In the genomic region with DNA sequence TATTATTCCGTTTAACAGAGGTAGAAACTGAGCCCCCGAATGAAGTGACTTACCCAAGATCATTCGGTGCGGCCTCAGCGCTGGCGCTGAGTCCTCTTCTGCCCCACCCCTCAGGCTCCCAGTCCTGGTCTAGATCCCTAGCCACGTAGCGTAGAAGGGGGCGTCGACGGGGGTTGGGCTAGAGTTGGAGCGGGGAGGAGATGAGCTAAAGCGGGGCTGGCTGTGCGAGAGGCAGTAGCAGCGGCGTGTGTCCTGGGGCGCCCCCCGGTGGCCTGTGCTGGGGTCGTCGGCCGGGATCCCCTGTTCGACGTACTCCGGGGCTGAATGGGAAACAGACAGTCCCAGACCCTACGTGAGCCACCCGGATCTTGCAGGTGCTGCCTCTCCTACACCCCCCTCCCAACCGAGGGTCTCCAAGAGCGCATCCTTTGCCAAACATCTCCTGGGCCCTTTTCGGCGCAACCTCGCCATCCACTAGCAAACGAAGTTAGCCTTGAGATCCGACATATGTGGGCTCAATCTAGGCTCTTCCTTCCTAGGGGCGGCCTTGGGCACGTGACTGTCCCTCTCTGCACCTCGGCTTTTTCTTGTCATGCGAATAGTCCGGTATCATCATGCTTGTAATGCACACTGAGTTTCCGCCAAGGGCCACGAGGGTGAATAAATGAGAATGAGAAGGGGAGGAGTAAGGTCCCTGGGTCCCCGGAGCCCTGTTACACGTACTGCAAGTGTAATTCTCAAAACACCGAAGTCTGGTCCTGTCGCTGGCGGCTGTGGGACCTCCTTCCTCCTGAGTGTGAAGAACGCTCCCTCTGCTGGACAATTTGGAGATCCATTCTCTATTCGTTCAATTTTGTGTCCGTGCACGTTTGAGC, we compare ENCODE assay signal across 1 cellular context.
TF ChIP-seq lines count a peak whose summit lies in the region.

No MANE protein-coding gene starts in this region.

TF ChIP-seq in HEK293, 187 proteins besides CTCF, POLR2A, EP300 and RAD21 (continued from another document and continues in another):
- TF ChIP-seq ZNF423 (tag by site-specific recombination; IDR thresholded peaks at IDR 0.05) (no peak), ZXDB (tag by site-specific recombination; IDR thresholded peaks at IDR 0.05) (peak; percentile 30; the same call in 1 of the 2 replicates), ZNF544 (tag by site-specific recombination; IDR thresholded peaks at IDR 0.05) (no peak), ZNF561 (tag by site-specific recombination; IDR thresholded peaks at IDR 0.05; ENCODE audit: borderline replicate concordance) (0 out of 2 replicates have a peak, but pooled peaks have one; percentile 65), ZNF114 (tag by site-specific recombination; IDR thresholded peaks at IDR 0.05) (no peak), KLF1 (tag by site-specific recombination; IDR thresholded peaks at IDR 0.05) (peak; percentile 29; the same call in 1 of the 2 replicates), ZNF16 (tag by site-specific recombination; IDR thresholded peaks at IDR 0.05; ENCODE audit: low read depth) (no peak), ZNF473 (tag by site-specific recombination; IDR thresholded peaks at IDR 0.05) (no peak), ZNF211 (tag by site-specific recombination; IDR thresholded peaks at IDR 0.05; ENCODE audit: low read depth) (no peak), SP7 (tag by site-specific recombination; IDR thresholded peaks at IDR 0.05) (peak; percentile 65), ZNF670 (tag by site-specific recombination; IDR thresholded peaks at IDR 0.05; ENCODE audit: low read depth) (no peak), KLF16 (tag by site-specific recombination; IDR thresholded peaks at IDR 0.05) (peak; percentile 79), ZNF837 (tag by site-specific recombination; IDR thresholded peaks at IDR 0.05) (no peak), SALL2 (tag by site-specific recombination; IDR thresholded peaks at IDR 0.05; ENCODE audit: borderline replicate concordance) (no peak)
- TF ChIP-seq, protein P1, sequence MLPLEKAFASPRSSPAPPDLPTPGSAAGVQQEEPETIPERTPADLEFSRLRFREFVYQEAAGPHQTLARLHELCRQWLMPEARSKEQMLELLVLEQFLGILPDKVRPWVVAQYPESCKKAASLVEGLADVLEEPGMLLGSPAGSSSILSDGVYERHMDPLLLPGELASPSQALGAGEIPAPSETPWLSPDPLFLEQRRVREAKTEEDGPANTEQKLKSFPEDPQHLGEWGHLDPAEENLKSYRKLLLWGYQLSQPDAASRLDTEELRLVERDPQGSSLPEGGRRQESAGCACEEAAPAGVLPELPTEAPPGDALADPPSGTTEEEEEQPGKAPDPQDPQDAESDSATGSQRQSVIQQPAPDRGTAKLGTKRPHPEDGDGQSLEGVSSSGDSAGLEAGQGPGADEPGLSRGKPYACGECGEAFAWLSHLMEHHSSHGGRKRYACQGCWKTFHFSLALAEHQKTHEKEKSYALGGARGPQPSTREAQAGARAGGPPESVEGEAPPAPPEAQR (tag by site-specific recombination; IDR thresholded peaks at IDR 0.05) = no peak
- TF ChIP-seq, protein P2, sequence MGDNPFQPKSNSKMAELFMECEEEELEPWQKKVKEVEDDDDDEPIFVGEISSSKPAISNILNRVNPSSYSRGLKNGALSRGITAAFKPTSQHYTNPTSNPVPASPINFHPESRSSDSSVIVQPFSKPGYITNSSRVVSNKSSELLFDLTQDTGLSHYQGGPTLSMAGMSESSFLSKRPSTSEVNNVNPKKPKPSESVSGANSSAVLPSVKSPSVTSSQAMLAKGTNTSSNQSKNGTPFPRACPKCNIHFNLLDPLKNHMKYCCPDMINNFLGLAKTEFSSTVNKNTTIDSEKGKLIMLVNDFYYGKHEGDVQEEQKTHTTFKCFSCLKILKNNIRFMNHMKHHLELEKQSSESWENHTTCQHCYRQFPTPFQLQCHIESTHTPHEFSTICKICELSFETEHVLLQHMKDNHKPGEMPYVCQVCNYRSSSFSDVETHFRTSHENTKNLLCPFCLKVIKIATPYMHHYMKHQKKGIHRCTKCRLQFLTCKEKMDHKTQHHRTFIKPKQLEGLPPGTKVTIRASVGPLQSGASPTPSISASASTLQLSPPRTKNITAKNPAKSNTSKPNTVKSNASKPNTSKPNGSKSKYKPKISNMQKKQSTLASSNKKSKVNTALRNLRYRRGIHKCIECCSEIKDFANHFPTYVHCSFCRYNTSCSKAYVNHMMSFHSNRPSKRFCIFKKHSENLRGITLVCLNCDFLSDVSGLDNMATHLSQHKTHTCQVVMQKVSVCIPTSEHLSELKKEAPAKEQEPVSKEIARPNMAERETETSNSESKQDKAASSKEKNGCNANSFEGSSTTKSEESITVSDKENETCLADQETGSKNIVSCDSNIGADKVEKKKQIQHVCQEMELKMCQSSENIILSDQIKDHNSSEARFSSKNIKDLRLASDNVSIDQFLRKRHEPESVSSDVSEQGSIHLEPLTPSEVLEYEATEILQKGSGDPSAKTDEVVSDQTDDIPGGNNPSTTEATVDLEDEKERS (tag by site-specific recombination; IDR thresholded peaks at IDR 0.05) = 0 out of 2 replicates have a peak, but pooled peaks have one; percentile 8
- TF ChIP-seq, protein P3, sequence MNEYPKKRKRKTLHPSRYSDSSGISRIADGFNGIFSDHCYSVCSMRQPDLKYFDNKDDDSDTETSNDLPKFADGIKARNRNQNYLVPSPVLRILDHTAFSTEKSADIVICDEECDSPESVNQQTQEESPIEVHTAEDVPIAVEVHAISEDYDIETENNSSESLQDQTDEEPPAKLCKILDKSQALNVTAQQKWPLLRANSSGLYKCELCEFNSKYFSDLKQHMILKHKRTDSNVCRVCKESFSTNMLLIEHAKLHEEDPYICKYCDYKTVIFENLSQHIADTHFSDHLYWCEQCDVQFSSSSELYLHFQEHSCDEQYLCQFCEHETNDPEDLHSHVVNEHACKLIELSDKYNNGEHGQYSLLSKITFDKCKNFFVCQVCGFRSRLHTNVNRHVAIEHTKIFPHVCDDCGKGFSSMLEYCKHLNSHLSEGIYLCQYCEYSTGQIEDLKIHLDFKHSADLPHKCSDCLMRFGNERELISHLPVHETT (tag by site-specific recombination; IDR thresholded peaks at IDR 0.05) = peak; percentile 42; the same call in 1 of the 2 replicates
- TF ChIP-seq, protein P4, sequence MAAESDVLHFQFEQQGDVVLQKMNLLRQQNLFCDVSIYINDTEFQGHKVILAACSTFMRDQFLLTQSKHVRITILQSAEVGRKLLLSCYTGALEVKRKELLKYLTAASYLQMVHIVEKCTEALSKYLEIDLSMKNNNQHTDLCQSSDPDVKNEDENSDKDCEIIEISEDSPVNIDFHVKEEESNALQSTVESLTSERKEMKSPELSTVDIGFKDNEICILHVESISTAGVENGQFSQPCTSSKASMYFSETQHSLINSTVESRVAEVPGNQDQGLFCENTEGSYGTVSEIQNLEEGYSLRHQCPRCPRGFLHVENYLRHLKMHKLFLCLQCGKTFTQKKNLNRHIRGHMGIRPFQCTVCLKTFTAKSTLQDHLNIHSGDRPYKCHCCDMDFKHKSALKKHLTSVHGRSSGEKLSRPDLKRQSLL (tag by site-specific recombination; IDR thresholded peaks at IDR 0.05) = peak; percentile 70; the same call in 1 of the 2 replicates
- TF ChIP-seq, protein P5, sequence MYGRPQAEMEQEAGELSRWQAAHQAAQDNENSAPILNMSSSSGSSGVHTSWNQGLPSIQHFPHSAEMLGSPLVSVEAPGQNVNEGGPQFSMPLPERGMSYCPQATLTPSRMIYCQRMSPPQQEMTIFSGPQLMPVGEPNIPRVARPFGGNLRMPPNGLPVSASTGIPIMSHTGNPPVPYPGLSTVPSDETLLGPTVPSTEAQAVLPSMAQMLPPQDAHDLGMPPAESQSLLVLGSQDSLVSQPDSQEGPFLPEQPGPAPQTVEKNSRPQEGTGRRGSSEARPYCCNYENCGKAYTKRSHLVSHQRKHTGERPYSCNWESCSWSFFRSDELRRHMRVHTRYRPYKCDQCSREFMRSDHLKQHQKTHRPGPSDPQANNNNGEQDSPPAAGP (tag by site-specific recombination; IDR thresholded peaks at IDR 0.05) = 0 out of 2 replicates have a peak, but pooled peaks have one; percentile 58
- TF ChIP-seq, protein P6, sequence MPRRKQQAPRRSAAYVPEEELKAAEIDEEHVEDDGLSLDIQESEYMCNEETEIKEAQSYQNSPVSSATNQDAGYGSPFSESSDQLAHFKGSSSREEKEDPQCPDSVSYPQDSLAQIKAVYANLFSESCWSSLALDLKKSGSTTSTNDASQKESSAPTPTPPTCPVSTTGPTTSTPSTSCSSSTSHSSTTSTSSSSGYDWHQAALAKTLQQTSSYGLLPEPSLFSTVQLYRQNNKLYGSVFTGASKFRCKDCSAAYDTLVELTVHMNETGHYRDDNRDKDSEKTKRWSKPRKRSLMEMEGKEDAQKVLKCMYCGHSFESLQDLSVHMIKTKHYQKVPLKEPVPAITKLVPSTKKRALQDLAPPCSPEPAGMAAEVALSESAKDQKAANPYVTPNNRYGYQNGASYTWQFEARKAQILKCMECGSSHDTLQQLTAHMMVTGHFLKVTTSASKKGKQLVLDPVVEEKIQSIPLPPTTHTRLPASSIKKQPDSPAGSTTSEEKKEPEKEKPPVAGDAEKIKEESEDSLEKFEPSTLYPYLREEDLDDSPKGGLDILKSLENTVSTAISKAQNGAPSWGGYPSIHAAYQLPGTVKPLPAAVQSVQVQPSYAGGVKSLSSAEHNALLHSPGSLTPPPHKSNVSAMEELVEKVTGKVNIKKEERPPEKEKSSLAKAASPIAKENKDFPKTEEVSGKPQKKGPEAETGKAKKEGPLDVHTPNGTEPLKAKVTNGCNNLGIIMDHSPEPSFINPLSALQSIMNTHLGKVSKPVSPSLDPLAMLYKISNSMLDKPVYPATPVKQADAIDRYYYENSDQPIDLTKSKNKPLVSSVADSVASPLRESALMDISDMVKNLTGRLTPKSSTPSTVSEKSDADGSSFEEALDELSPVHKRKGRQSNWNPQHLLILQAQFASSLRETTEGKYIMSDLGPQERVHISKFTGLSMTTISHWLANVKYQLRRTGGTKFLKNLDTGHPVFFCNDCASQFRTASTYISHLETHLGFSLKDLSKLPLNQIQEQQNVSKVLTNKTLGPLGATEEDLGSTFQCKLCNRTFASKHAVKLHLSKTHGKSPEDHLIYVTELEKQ (tag by site-specific recombination; IDR thresholded peaks at IDR 0.05; ENCODE audit: borderline replicate concordance) = no peak
- TF ChIP-seq, protein P7, sequence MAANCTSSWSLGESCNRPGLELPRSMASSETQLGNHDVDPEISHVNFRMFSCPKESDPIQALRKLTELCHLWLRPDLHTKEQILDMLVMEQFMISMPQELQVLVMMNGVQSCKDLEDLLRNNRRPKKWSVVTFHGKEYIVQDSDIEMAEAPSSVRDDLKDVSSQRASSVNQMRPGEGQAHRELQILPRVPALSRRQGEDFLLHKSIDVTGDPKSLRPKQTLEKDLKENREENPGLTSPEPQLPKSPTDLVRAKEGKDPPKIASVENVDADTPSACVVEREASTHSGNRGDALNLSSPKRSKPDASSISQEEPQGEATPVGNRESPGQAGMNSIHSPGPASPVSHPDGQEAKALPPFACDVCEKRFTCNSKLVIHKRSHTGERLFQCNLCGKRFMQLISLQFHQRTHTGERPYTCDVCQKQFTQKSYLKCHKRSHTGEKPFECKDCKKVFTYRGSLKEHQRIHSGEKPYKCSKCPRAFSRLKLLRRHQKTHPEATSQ (tag by site-specific recombination; IDR thresholded peaks at IDR 0.05) = 0 out of 2 replicates have a peak, but pooled peaks have one; percentile 59
- TF ChIP-seq, protein P8, sequence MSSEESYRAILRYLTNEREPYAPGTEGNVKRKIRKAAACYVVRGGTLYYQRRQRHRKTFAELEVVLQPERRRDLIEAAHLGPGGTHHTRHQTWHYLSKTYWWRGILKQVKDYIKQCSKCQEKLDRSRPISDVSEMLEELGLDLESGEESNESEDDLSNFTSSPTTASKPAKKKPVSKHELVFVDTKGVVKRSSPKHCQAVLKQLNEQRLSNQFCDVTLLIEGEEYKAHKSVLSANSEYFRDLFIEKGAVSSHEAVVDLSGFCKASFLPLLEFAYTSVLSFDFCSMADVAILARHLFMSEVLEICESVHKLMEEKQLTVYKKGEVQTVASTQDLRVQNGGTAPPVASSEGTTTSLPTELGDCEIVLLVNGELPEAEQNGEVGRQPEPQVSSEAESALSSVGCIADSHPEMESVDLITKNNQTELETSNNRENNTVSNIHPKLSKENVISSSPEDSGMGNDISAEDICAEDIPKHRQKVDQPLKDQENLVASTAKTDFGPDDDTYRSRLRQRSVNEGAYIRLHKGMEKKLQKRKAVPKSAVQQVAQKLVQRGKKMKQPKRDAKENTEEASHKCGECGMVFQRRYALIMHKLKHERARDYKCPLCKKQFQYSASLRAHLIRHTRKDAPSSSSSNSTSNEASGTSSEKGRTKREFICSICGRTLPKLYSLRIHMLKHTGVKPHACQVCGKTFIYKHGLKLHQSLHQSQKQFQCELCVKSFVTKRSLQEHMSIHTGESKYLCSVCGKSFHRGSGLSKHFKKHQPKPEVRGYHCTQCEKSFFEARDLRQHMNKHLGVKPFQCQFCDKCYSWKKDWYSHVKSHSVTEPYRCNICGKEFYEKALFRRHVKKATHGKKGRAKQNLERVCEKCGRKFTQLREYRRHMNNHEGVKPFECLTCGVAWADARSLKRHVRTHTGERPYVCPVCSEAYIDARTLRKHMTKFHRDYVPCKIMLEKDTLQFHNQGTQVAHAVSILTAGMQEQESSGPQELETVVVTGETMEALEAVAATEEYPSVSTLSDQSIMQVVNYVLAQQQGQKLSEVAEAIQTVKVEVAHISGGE (tag by site-specific recombination; conservative IDR thresholded peaks at IDR 0.05; ENCODE audit: low read depth) = 0 out of 2 replicates have a peak, but pooled peaks have one; percentile 25
- TF ChIP-seq, protein P9, sequence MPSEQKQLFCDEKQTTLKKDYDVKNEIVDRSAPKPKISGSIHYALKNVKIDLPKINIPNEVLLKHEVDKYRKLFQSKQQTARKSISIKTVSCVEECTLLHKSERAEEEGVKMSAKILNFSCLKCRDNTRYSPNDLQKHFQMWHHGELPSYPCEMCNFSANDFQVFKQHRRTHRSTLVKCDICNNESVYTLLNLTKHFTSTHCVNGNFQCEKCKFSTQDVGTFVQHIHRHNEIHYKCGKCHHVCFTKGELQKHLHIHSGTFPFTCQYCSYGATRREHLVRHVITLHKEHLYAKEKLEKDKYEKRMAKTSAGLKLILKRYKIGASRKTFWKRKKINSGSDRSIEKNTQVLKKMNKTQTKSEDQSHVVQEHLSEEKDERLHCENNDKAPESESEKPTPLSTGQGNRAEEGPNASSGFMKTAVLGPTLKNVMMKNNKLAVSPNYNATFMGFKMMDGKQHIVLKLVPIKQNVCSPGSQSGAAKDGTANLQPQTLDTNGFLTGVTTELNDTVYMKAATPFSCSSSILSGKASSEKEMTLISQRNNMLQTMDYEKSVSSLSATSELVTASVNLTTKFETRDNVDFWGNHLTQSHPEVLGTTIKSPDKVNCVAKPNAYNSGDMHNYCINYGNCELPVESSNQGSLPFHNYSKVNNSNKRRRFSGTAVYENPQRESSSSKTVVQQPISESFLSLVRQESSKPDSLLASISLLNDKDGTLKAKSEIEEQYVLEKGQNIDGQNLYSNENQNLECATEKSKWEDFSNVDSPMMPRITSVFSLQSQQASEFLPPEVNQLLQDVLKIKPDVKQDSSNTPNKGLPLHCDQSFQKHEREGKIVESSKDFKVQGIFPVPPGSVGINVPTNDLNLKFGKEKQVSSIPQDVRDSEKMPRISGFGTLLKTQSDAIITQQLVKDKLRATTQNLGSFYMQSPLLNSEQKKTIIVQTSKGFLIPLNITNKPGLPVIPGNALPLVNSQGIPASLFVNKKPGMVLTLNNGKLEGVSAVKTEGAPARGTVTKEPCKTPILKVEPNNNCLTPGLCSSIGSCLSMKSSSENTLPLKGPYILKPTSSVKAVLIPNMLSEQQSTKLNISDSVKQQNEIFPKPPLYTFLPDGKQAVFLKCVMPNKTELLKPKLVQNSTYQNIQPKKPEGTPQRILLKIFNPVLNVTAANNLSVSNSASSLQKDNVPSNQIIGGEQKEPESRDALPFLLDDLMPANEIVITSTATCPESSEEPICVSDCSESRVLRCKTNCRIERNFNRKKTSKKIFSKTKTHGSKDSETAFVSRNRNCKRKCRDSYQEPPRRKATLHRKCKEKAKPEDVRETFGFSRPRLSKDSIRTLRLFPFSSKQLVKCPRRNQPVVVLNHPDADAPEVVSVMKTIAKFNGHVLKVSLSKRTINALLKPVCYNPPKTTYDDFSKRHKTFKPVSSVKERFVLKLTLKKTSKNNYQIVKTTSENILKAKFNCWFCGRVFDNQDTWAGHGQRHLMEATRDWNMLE (tag by site-specific recombination; conservative IDR thresholded peaks at IDR 0.05; ENCODE audit: low read depth) = 0 out of 2 replicates have a peak, but pooled peaks have one; percentile 12
